29 cellular contexts compared by ENCODE assay signal in genomic region chr5:86074297-86074696, GRCh38.
"Had no signal": no experiment of that assay in that cellular context is flagged by ENCODE, and none has a peak within 500 bp of the region (broad histone marks: within the 10 kb centered on the region; RNA-seq: fewer than 3 reads in every experiment).

No MANE protein-coding gene starts in this region.

- H3K9me3 ChIP-seq: adrenal gland, body of pancreas, breast epithelium had no signal

- H3K4me3 ChIP-seq: adrenal gland, body of pancreas, breast epithelium had no signal

- DNase-seq: activated B cell treated with CpG ODN at 0.5 μM for 24 hours; activated CD4-positive, alpha-beta memory T cell treated with anti-CD3 and anti-CD28 coated beads for 36 hours; activated CD4-positive, alpha-beta T cell treated with anti-CD3 and anti-CD28 coated beads for 4 hours; activated CD4-positive, alpha-beta T cell treated with anti-CD3 and anti-CD28 coated beads, Interleukin-2, amount 10 ng/mL, durations not matched to agents 24 days and 14 days; activated CD4-positive, alpha-beta T cell treated with anti-CD3 and anti-CD28 coated beads, Interleukin-2, amount 50 U/mL, for 1 hour; activated CD4-positive, alpha-beta T cell treated with anti-CD3 and anti-CD28 coated beads, Interleukin-2, amount 50 U/mL, for 4 hours; activated CD4-positive, CD25-positive, alpha-beta regulatory T cell treated with anti-CD3 and anti-CD28 coated beads, Interleukin-2, amount 50 U/mL, for 72 hours; activated CD8-positive, alpha-beta memory T cell treated with anti-CD3 and anti-CD28 coated beads, Interleukin-2, amount 50 U/mL, for 4 hours; activated CD8-positive, alpha-beta T cell treated with anti-CD3 and anti-CD28 coated beads for 36 hours; activated effector memory CD4-positive, alpha-beta T cell treated with anti-CD3 and anti-CD28 coated beads, Interleukin-2, amount 50 U/mL, for 16 hours; activated gamma-delta T cell treated with Interleukin-2 at 50 U/mL for 16 hours; activated naive CD4-positive, alpha-beta T cell; activated naive CD4-positive, alpha-beta T cell treated with anti-CD3 and anti-CD28 coated beads for 36 hours; activated naive CD4-positive, alpha-beta T cell treated with anti-CD3 and anti-CD28 coated beads, Interleukin-2, amount 50 U/mL, for 16 hours; activated naive CD8-positive, alpha-beta T cell treated with anti-CD3 and anti-CD28 coated beads for 36 hours; activated T-cell treated with anti-CD3 and anti-CD28 coated beads for 4 hours; activated T-cell treated with anti-CD3 and anti-CD28 coated beads, Interleukin-2, amount 50 U/mL, for 1 hour; activated T-cell treated with anti-CD3 and anti-CD28 coated beads, Interleukin-2, amount 50 U/mL, for 4 hours; activated T-cell treated with anti-CD3 and anti-CD28 coated beads, Interleukin-2, amount 50 U/mL, for 72 hours; adrenal gland; amniotic stem cell; aorta; body of pancreas; brain microvascular endothelial cell; central memory CD4-positive, alpha-beta T cell; T-helper 2 cell; T-helper 9 cell had no signal

- H3K27me3 ChIP-seq: adrenal gland, body of pancreas, brain microvascular endothelial cell, breast epithelium had no signal

- H3K27ac ChIP-seq: adrenal gland, body of pancreas, brain microvascular endothelial cell, breast epithelium, VCaP had no signal

- H3K36me3 ChIP-seq: adrenal gland, brain microvascular endothelial cell, breast epithelium had no signal

- H3K4me1 ChIP-seq: adrenal gland, body of pancreas, breast epithelium had no signal
